1 cellular context compared by ENCODE assay signal in genomic region chr1:242189591-242189990, GRCh38.
TF ChIP-seq lines count a peak whose summit lies in the region.

No MANE protein-coding gene starts in this region.

TF ChIP-seq in GM23338, 12 proteins besides CTCF, POLR2A, EP300 and RAD21 (continued from another document):
- no peak for TF ChIP-seq ZNF462 (CRISPR knock-in tag; IDR thresholded peaks at IDR 0.05)
- no peak for TF ChIP-seq REST (IDR thresholded peaks at IDR 0.05; ENCODE audit: unreplicated experiment)
- no peak for TF ChIP-seq JUNB (IDR thresholded peaks at IDR 0.05; ENCODE audit: unreplicated experiment)
- no peak for TF ChIP-seq ETS1 (IDR thresholded peaks at IDR 0.05)
- no peak for TF ChIP-seq STAT1 (IDR thresholded peaks at IDR 0.05; ENCODE audit: unreplicated experiment)
TF ChIP-seq in GM23338: peak in this region for 0.
